Comparison of ENCODE assay signal across 38 cellular contexts in the genomic region with DNA sequence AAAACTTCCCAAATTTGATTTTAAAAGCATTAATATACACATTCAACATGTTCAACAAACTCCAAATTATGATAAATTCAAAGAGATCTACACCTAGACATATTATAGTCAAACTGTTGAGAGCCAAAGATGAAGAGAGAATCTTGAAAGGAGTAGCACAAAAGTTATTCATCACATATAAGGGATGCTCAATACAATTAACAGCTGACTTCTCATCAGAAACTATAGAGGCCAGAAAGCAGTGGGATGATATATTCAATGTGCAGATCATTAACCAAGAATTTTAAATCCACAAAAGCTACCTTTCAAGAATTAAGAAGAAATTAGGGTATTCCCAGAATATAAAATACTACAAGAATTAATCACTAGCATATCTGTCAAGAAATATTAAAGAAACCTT.
"Had no signal": no experiment of that assay in that cellular context is flagged by ENCODE, and none has a peak within 500 bp of the region (broad histone marks: within the 10 kb centered on the region; RNA-seq: fewer than 3 reads in every experiment).

No MANE protein-coding gene starts in this region.

- H3K36me3 ChIP-seq: ascending aorta, cardiac muscle cell had no signal

- H3K36me3 Mint-ChIP-seq: activated CD8-positive, alpha-beta memory T cell treated with anti-CD3 and anti-CD28 coated beads, Interleukin-2, amount 10 ng/mL, durations not matched to agents 7 days and 5 days; activated naive CD4-positive, alpha-beta T cell treated with anti-CD3 and anti-CD28 coated beads, Interleukin-2, amount 10 ng/mL, durations not matched to agents 7 days and 5 days; activated naive CD8-positive, alpha-beta T cell treated with anti-CD3 and anti-CD28 coated beads, Interleukin-2, amount 10 ng/mL, durations not matched to agents 7 days and 5 days; brain had no signal

- FAIRE-seq: bronchial epithelial cell, TTC549 had no signal

- H3K4me1 Mint-ChIP-seq: activated CD4-positive, alpha-beta memory T cell treated with anti-CD3 and anti-CD28 coated beads, Interleukin-2, amount 10 ng/mL, durations not matched to agents 7 days and 5 days; activated CD4-positive, alpha-beta T cell treated with anti-CD3 and anti-CD28 coated beads for 36 hours; activated CD4-positive, alpha-beta T cell treated with anti-CD3 and anti-CD28 coated beads, Interleukin-2, amount 10 ng/mL, durations not matched to agents 7 days and 5 days; activated CD8-positive, alpha-beta memory T cell treated with anti-CD3 and anti-CD28 coated beads, Interleukin-2, amount 10 ng/mL, durations not matched to agents 7 days and 5 days; activated naive CD4-positive, alpha-beta T cell treated with anti-CD3 and anti-CD28 coated beads, Interleukin-2, amount 10 ng/mL, durations not matched to agents 7 days and 5 days; activated naive CD4-positive, alpha-beta T cell treated with anti-CD3 and anti-CD28 coated beads, Interleukin-2, amount 50 U/mL, for 24 hours; activated naive CD8-positive, alpha-beta T cell treated with anti-CD3 and anti-CD28 coated beads, Interleukin-2, amount 10 ng/mL, durations not matched to agents 7 days and 5 days; activated naive CD8-positive, alpha-beta T cell treated with anti-CD3 and anti-CD28 coated beads, Interleukin-2, amount 50 U/mL, for 24 hours; brain; central memory CD8-positive, alpha-beta T cell had no signal

- ATAC-seq: activated CD4-positive, alpha-beta T cell treated with anti-CD3 and anti-CD28 coated beads for 36 hours; activated CD4-positive, CD25-positive, alpha-beta regulatory T cell treated with anti-CD3 and anti-CD28 coated beads, Interleukin-2, amount 50 U/mL, for 24 hours; activated CD8-positive, alpha-beta memory T cell treated with anti-CD3 and anti-CD28 coated beads, Interleukin-2, amount 10 ng/mL, durations not matched to agents 7 days and 5 days; activated CD8-positive, alpha-beta T cell treated with anti-CD3 and anti-CD28 coated beads, Interleukin-2, amount 10 ng/mL, durations not matched to agents 7 days and 5 days; activated naive CD8-positive, alpha-beta T cell treated with anti-CD3 and anti-CD28 coated beads, Interleukin-2, amount 50 U/mL, for 24 hours had no signal

- H3K4me1 ChIP-seq: ascending aorta had no signal

- H3K27ac ChIP-seq: ascending aorta, cardiac muscle cell, VCaP had no signal

- H3K27me3 ChIP-seq: ascending aorta, cardiac muscle cell had no signal

- H3K27ac Mint-ChIP-seq: activated CD4-positive, alpha-beta memory T cell treated with anti-CD3 and anti-CD28 coated beads, Interleukin-2, amount 10 ng/mL, durations not matched to agents 7 days and 5 days; activated CD4-positive, alpha-beta T cell treated with anti-CD3 and anti-CD28 coated beads for 36 hours; activated CD4-positive, alpha-beta T cell treated with anti-CD3 and anti-CD28 coated beads, Interleukin-2, amount 10 ng/mL, durations not matched to agents 7 days and 5 days; activated CD8-positive, alpha-beta memory T cell treated with anti-CD3 and anti-CD28 coated beads, Interleukin-2, amount 10 ng/mL, durations not matched to agents 7 days and 5 days; activated CD8-positive, alpha-beta T cell treated with anti-CD3 and anti-CD28 coated beads, Interleukin-2, amount 10 ng/mL, durations not matched to agents 7 days and 5 days; activated naive CD4-positive, alpha-beta T cell treated with anti-CD3 and anti-CD28 coated beads, Interleukin-2, amount 10 ng/mL, durations not matched to agents 7 days and 5 days; activated naive CD4-positive, alpha-beta T cell treated with anti-CD3 and anti-CD28 coated beads, Interleukin-2, amount 50 U/mL, for 24 hours; activated naive CD8-positive, alpha-beta T cell; activated naive CD8-positive, alpha-beta T cell treated with anti-CD3 and anti-CD28 coated beads, Interleukin-2, amount 10 ng/mL, durations not matched to agents 7 days and 5 days; activated naive CD8-positive, alpha-beta T cell treated with anti-CD3 and anti-CD28 coated beads, Interleukin-2, amount 50 U/mL, for 24 hours; activated T-cell treated with anti-CD3 and anti-CD28 coated beads, Interleukin-2, amount 50 U/mL, for 24 hours; activated T-helper 2 cell treated with anti-CD3 and anti-CD28 coated beads, Interferon-gamma antibody, Interleukin-2, Interleukin-4, amounts not matched to agents 10 μg/mL and 5 μg/mL and 100 μg/mL, durations not matched to agents 14 hours and 24 hours and 36 hours; brain; T-helper 1 cell treated with Interleukin-12 subunit alpha and Interleukin-12 subunit beta and Interleukin-4 antibody, amounts not matched to agents 30 μg/mL and 1 μg/mL, for 36 hours; T-helper 2 cell treated with Interferon-gamma antibody and Interleukin-4, amounts not matched to agents 5 μg/mL and 100 μg/mL, for 36 hours had no signal

- H3K4me3 Mint-ChIP-seq: activated CD4-positive, alpha-beta memory T cell treated with anti-CD3 and anti-CD28 coated beads, Interleukin-2, amount 10 ng/mL, durations not matched to agents 7 days and 5 days; activated CD4-positive, alpha-beta T cell treated with anti-CD3 and anti-CD28 coated beads for 36 hours; activated CD4-positive, alpha-beta T cell treated with anti-CD3 and anti-CD28 coated beads, Interleukin-2, amount 10 ng/mL, durations not matched to agents 7 days and 5 days; activated CD8-positive, alpha-beta memory T cell treated with anti-CD3 and anti-CD28 coated beads, Interleukin-2, amount 10 ng/mL, durations not matched to agents 7 days and 5 days; activated CD8-positive, alpha-beta T cell treated with anti-CD3 and anti-CD28 coated beads, Interleukin-2, amount 10 ng/mL, durations not matched to agents 7 days and 5 days; activated naive CD4-positive, alpha-beta T cell treated with anti-CD3 and anti-CD28 coated beads, Interleukin-2, amount 10 ng/mL, durations not matched to agents 7 days and 5 days; activated naive CD4-positive, alpha-beta T cell treated with anti-CD3 and anti-CD28 coated beads, Interleukin-2, amount 50 U/mL, for 24 hours; activated naive CD8-positive, alpha-beta T cell; activated naive CD8-positive, alpha-beta T cell treated with anti-CD3 and anti-CD28 coated beads, Interleukin-2, amount 10 ng/mL, durations not matched to agents 7 days and 5 days; activated naive CD8-positive, alpha-beta T cell treated with anti-CD3 and anti-CD28 coated beads, Interleukin-2, amount 50 U/mL, for 24 hours; activated T-cell treated with anti-CD3 and anti-CD28 coated beads, Interleukin-2, amount 50 U/mL, for 24 hours; brain; central memory CD8-positive, alpha-beta T cell; T-helper 1 cell treated with Interleukin-12 subunit alpha and Interleukin-12 subunit beta and Interleukin-4 antibody, amounts not matched to agents 30 μg/mL and 1 μg/mL, for 36 hours; T-helper 2 cell treated with Interferon-gamma antibody and Interleukin-4, amounts not matched to agents 5 μg/mL and 100 μg/mL, for 36 hours had no signal

- DNase-seq: activated CD4-positive, alpha-beta memory T cell treated with anti-CD3 and anti-CD28 coated beads, Interleukin-2, amount 10 ng/mL, durations not matched to agents 7 days and 5 days; activated CD4-positive, alpha-beta T cell treated with anti-CD3 and anti-CD28 coated beads for 1 hour; activated CD4-positive, alpha-beta T cell treated with anti-CD3 and anti-CD28 coated beads for 36 hours; activated CD4-positive, alpha-beta T cell treated with anti-CD3 and anti-CD28 coated beads for 48 hours; activated CD4-positive, alpha-beta T cell treated with anti-CD3 and anti-CD28 coated beads, Interleukin-2, amount 10 ng/mL, durations not matched to agents 7 days and 5 days; activated CD4-positive, alpha-beta T cell treated with anti-CD3 and anti-CD28 coated beads, Interleukin-2, amount 50 U/mL, for 48 hours; activated CD4-positive, CD25-positive, alpha-beta regulatory T cell; activated CD8-positive, alpha-beta memory T cell treated with anti-CD3 and anti-CD28 coated beads for 24 hours; activated CD8-positive, alpha-beta memory T cell treated with anti-CD3 and anti-CD28 coated beads, Interleukin-2, amount 10 ng/mL, durations not matched to agents 7 days and 5 days; activated CD8-positive, alpha-beta memory T cell treated with anti-CD3 and anti-CD28 coated beads, Interleukin-2, amount 50 U/mL, for 48 hours; activated CD8-positive, alpha-beta T cell treated with anti-CD3 and anti-CD28 coated beads, Interleukin-2, amount 10 ng/mL, durations not matched to agents 7 days and 5 days; activated effector memory CD4-positive, alpha-beta T cell treated with Interleukin-2 at 50 U/mL for 16 hours; activated gamma-delta T cell; activated naive CD4-positive, alpha-beta T cell treated with anti-CD3 and anti-CD28 coated beads, Interleukin-2, amount 10 ng/mL, durations not matched to agents 7 days and 5 days; activated naive CD4-positive, alpha-beta T cell treated with Interleukin-2 at 50 U/mL for 16 hours; activated naive CD8-positive, alpha-beta T cell treated with anti-CD3 and anti-CD28 coated beads, Interleukin-2, amount 10 ng/mL, durations not matched to agents 7 days and 5 days; activated naive CD8-positive, alpha-beta T cell treated with anti-CD3 and anti-CD28 coated beads, Interleukin-2, amount 50 U/mL, for 24 hours; activated T-cell treated with anti-CD3 and anti-CD28 coated beads, Interleukin-2, amount 50 U/mL, for 24 hours; activated T-cell treated with anti-CD3 and anti-CD28 coated beads, Interleukin-2, amount 50 U/mL, for 48 hours; amygdala; anterior cingulate cortex; caudate nucleus; cerebellar nuclear complex; T-helper 2 cell; T-helper 9 cell had no signal

- H3K4me3 ChIP-seq: ascending aorta, cardiac muscle cell had no signal
